In genomic region chr22:19844423-19845368, GRCh38 we compare ENCODE assay signal across 8 cellular contexts. TPM values are rescaled to one million over a fixed set of nuclear protein-coding genes. Genes with fewer than 3 reads are reported as not detected.
DNase-seq lines count a peak whose midpoint lies in the region; ATAC-seq and TF ChIP-seq lines count a peak whose summit lies in the region.

No MANE protein-coding gene starts in this region.

- no peaks in the 10 kb centered on the region for H3K36me3 Mint-ChIP-seq in chondrocyte (ENCODE audit: low read depth)

- peak overlapping the region; percentile 81 for H3K27ac Mint-ChIP-seq in chondrocyte (ENCODE audit: unreplicated experiment)

- H3K4me3 Mint-ChIP-seq in chondrocyte (ENCODE audit: unreplicated experiment), result peak overlapping the region; percentile 34

- TF ChIP-seq CTCF in AG10803 (conservative IDR thresholded peaks at IDR 0.05; ENCODE audit: low read length), result peak; percentile 36
- TF ChIP-seq CTCF in chondrocyte (IDR thresholded peaks at IDR 0.05), result peak; percentile 63

- ATAC-seq in GM18873 (IDR thresholded peaks at IDR 0.05; ENCODE audit: low FRiP score, unreplicated experiment), result no peak

- H3K4me1 Mint-ChIP-seq in chondrocyte (ENCODE audit: low read depth), result peaks cover 25% of the 10 kb centered on the region

- no peaks in the 10 kb centered on the region for H3K9me3 Mint-ChIP-seq in chondrocyte (ENCODE audit: low read depth)

- no peaks in the 10 kb centered on the region for H3K27me3 Mint-ChIP-seq in chondrocyte (ENCODE audit: low read depth)

- peak; percentile 81 for DNase-seq in AG10803 (ENCODE audit: low read depth)
- peak; percentile 72 for DNase-seq in HT1080 (ENCODE audit: low read depth)
- DNase-seq in chondrocyte (ENCODE audit: low spot score), result peak; percentile 95
- peak; percentile 48 for DNase-seq in mucosa of gallbladder (ENCODE audit: low spot score)
- no peak for DNase-seq in stimulated activated CD4-positive, alpha-beta T cell treated with anti-CD3 and anti-CD28 coated beads, Interleukin-4, amount 100 ng/mL, for 24 hours
- no peak for DNase-seq in DMS53 (lab: John Stamatoyannopoulos, UW)
- DNase-seq in NCI-H1436 (lab: John Stamatoyannopoulos, UW), result no peak

- H3K4me3 ChIP-seq in AG10803 (ENCODE audit: low read length), result peak overlapping the region; percentile 20; the same call in 1 of the 2 replicates

RNA-seq across cellular contexts. Expression of gene GNB1L, which starts 10.0 kb away (rescaled TPM):
- 10.5 and 16.7 TPM in 2 replicates for total RNA-seq in HT1080 (2014; rRNA removed; shearing (Covaris generic))
- 10.7 and 13.0 TPM in 2 replicates for polyA plus RNA-seq in HT1080 (2015; cell fraction: cytosol; rRNA removed)
- 6.0 and 10.0 TPM in 2 replicates for polyA plus RNA-seq in HT1080 (2015; cell fraction: nucleus; rRNA removed)
- 4.9 to 5.3 TPM (median 5.0 TPM) in 3 replicates for total RNA-seq in chondrocyte
- 6.2 TPM for total RNA-seq in mucosa of gallbladder

RNA-seq across cellular contexts. Expression of gene RTL10, which starts 10.0 kb away (rescaled TPM):
- 8.8 and 13.0 TPM in 2 replicates for total RNA-seq in HT1080 (2014; rRNA removed; shearing (Covaris generic))
- 10.7 and 13.5 TPM in 2 replicates for polyA plus RNA-seq in HT1080 (2015; cell fraction: cytosol; rRNA removed)
- polyA plus RNA-seq in HT1080 (2015; cell fraction: nucleus; rRNA removed), result 17.7 and 23.9 TPM in 2 replicates
- total RNA-seq in chondrocyte (15.6 to 24.5 TPM (median 18.2 TPM) in 3 replicates), mucosa of gallbladder (18.4 TPM)

Comparison
In these comparisons a context has a peak if more than half of its experiments do, and no peak if none do; other contexts are left out.
1. DNase-seq: peak in AG10803 (single experiment), HT1080 (single experiment), chondrocyte (single experiment) and mucosa of gallbladder (single experiment); none in stimulated activated CD4-positive, alpha-beta T cell treated with anti-CD3 and anti-CD28 coated beads, Interleukin-4, amount 100 ng/mL, for 24 hours (single experiment), DMS53 (single experiment) and NCI-H1436 (single experiment).